In genomic region chr3:194811118-194811517, GRCh38 we compare ENCODE assay signal across 1 cellular context.
TF ChIP-seq lines count a peak whose summit lies in the region.

No MANE protein-coding gene starts in this region.

TF ChIP-seq in GM23338, 12 proteins besides CTCF, POLR2A, EP300 and RAD21 (continued from another document):
- TF ChIP-seq CREB1 (CRISPR knock-in tag; IDR thresholded peaks at IDR 0.05; ENCODE audit: low read depth) (no peak), STAT1 (IDR thresholded peaks at IDR 0.05; ENCODE audit: unreplicated experiment) (no peak), ETS1 (IDR thresholded peaks at IDR 0.05) (no peak), REST (IDR thresholded peaks at IDR 0.05; ENCODE audit: unreplicated experiment) (no peak), ZNF462 (CRISPR knock-in tag; IDR thresholded peaks at IDR 0.05) (no peak), POLR2AphosphoS5 (IDR thresholded peaks at IDR 0.05; ENCODE audit: low read depth) (no peak), NANOG (IDR thresholded peaks at IDR 0.05; ENCODE audit: borderline replicate concordance) (no peak)
